Comparison of ENCODE assay signal across 28 cellular contexts in the genomic region with DNA sequence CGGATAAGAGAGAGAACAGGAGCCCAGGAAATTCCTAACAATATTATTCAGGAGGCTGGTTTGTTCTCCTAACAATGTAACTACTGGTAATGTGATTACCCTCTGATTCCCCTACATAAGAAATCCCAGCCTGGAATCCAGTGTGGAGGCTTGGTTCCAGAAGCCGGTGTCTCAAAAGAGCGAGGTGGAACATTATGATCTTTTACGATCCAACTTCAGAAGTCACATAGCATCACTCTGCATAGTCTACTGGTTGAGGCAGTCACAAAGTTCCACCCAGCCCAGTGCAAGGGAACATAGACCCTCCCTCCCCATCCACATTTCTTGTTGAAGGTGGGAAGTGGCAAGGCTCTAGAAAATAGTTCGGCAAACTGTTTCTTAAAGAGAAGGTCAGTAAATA.
"Had no signal": no experiment of that assay in that cellular context is flagged by ENCODE, and none has a peak within 500 bp of the region (broad histone marks: within the 10 kb centered on the region; RNA-seq: fewer than 3 reads in every experiment).

No MANE protein-coding gene starts in this region.

- H3K9me3 Mint-ChIP-seq: stimulated activated effector memory CD8-positive, alpha-beta T cell treated with anti-CD3 and anti-CD28 coated beads, Interleukin-12 subunit alpha, Interleukin-12 subunit beta, amount 100 ng/mL, for 72 hours; stimulated activated memory B cell treated with anti-CD40 and anti-IgM and Interleukin-4, amounts not matched to agents 10 μg/mL and 1 μg/mL and 100 μg/mL, for 72 hours; stimulated activated naive B cell treated with anti-CD40 and anti-IgM and Interleukin-4, amounts not matched to agents 10 μg/mL and 1 μg/mL and 100 μg/mL, for 72 hours; stimulated activated naive CD8-positive, alpha-beta T cell treated with anti-CD3 and anti-CD28 coated beads, Interleukin-15, Interleukin-2, amounts not matched to agents 100 ng/mL and 50 ng/mL, for 24 hours; type B pancreatic cell had no signal

- H3K4me1 Mint-ChIP-seq: stimulated activated effector memory CD8-positive, alpha-beta T cell treated with anti-CD3 and anti-CD28 coated beads, Interleukin-12 subunit alpha, Interleukin-12 subunit beta, amount 100 ng/mL, for 72 hours; stimulated activated memory B cell treated with anti-CD40 and anti-IgM and Interleukin-4, amounts not matched to agents 10 μg/mL and 1 μg/mL and 100 μg/mL, for 72 hours; stimulated activated naive B cell treated with anti-CD40 and anti-IgM and Interleukin-4, amounts not matched to agents 10 μg/mL and 1 μg/mL and 100 μg/mL, for 72 hours; stimulated activated naive CD8-positive, alpha-beta T cell treated with anti-CD3 and anti-CD28 coated beads, Interleukin-15, amount 100 ng/mL, for 72 hours had no signal

- H3K36me3 Mint-ChIP-seq: stimulated activated effector memory CD8-positive, alpha-beta T cell treated with anti-CD3 and anti-CD28 coated beads, Interleukin-12 subunit alpha, Interleukin-12 subunit beta, amount 100 ng/mL, for 72 hours; stimulated activated memory B cell treated with anti-CD40 and anti-IgM and Interleukin-4, amounts not matched to agents 10 μg/mL and 1 μg/mL and 100 μg/mL, for 72 hours; stimulated activated naive B cell treated with anti-CD40 and anti-IgM and Interleukin-4, amounts not matched to agents 10 μg/mL and 1 μg/mL and 100 μg/mL, for 72 hours; type B pancreatic cell had no signal

- H3K4me3 ChIP-seq: stomach, suprapubic skin, testis, thoracic aorta, thyroid gland, tibial artery, tibial nerve, transverse colon, upper lobe of left lung, uterus, vagina had no signal

- FAIRE-seq: urothelium cell line had no signal

- H3K4me3 Mint-ChIP-seq: stimulated activated effector memory CD8-positive, alpha-beta T cell treated with anti-CD3 and anti-CD28 coated beads, Interleukin-12 subunit alpha, Interleukin-12 subunit beta, amount 100 ng/mL, for 72 hours; stimulated activated memory B cell treated with anti-CD40 and anti-IgM and Interleukin-4, amounts not matched to agents 10 μg/mL and 1 μg/mL and 100 μg/mL, for 72 hours; stimulated activated naive B cell treated with anti-CD40 and anti-IgM and Interleukin-4, amounts not matched to agents 10 μg/mL and 1 μg/mL and 100 μg/mL, for 72 hours; stimulated activated naive CD8-positive, alpha-beta T cell treated with anti-CD3 and anti-CD28 coated beads, Interleukin-15, amount 100 ng/mL, for 72 hours; stimulated activated naive CD8-positive, alpha-beta T cell treated with anti-CD3 and anti-CD28 coated beads, Interleukin-15, Interleukin-2, amounts not matched to agents 100 ng/mL and 50 ng/mL, for 24 hours; type B pancreatic cell had no signal

- H3K9me3 ChIP-seq: stomach, suprapubic skin, testis, thoracic aorta, thyroid gland, tibial artery, tibial nerve, transverse colon, upper lobe of left lung, uterus, vagina had no signal

- DNase-seq: stimulated activated CD4-positive, alpha-beta T cell treated with anti-CD3 and anti-CD28 coated beads, Interleukin-2, amount 100 ng/mL, for 48 hours; stimulated activated CD4-positive, alpha-beta T cell treated with anti-CD3 and anti-CD28 coated beads, Interleukin-4, amount 100 ng/mL, for 1 hour; stimulated activated CD4-positive, alpha-beta T cell treated with anti-CD3 and anti-CD28 coated beads, Interleukin-4, amount 100 ng/mL, for 24 hours; stimulated activated CD4-positive, alpha-beta T cell treated with anti-CD3 and anti-CD28 coated beads, Interleukin-4, amount 100 ng/mL, for 4 hours; stimulated activated CD8-positive, alpha-beta memory T cell treated with anti-CD3 and anti-CD28 coated beads, Interleukin-4, amount 100 ng/mL, for 48 hours; stimulated activated naive B cell treated with anti-CD40 and anti-IgM and Interleukin-4, amounts not matched to agents 10 μg/mL and 1 μg/mL and 100 μg/mL, for 72 hours; stimulated activated naive CD4-positive, alpha-beta T cell; stimulated activated naive CD4-positive, alpha-beta T cell treated with Interleukin-2 at 50 U/mL for 16 hours; stimulated activated naive CD8-positive, alpha-beta T cell treated with anti-CD3 and anti-CD28 coated beads, Interleukin-15, amount 100 ng/mL, for 72 hours; stimulated activated naive CD8-positive, alpha-beta T cell treated with anti-CD3 and anti-CD28 coated beads, Interleukin-15, Interleukin-2, amounts not matched to agents 100 U/mL and 50 U/mL, for 24 hours; stomach; substantia nigra; testis; thyroid gland; tibial artery; transverse colon; trophoblast cell; upper lobe of left lung; uterus had no signal

- H3K36me3 ChIP-seq: stomach, suprapubic skin, thoracic aorta, thyroid gland, tibial artery, tibial nerve, transverse colon, upper lobe of left lung, uterus, vagina had no signal

- ATAC-seq: stimulated activated effector memory CD8-positive, alpha-beta T cell treated with anti-CD3 and anti-CD28 coated beads, Interleukin-12 subunit alpha, Interleukin-12 subunit beta, amount 100 ng/mL, for 72 hours; stimulated activated memory B cell treated with anti-CD40 and anti-IgM and Interleukin-4, amounts not matched to agents 10 μg/mL and 1 μg/mL and 100 μg/mL, for 72 hours; stimulated activated naive B cell treated with anti-CD40 and anti-IgM and Interleukin-4, amounts not matched to agents 10 μg/mL and 1 μg/mL and 100 μg/mL, for 72 hours; stimulated activated naive CD8-positive, alpha-beta T cell treated with anti-CD3 and anti-CD28 coated beads, Interleukin-15, amount 100 ng/mL, for 72 hours; stimulated activated naive CD8-positive, alpha-beta T cell treated with anti-CD3 and anti-CD28 coated beads, Interleukin-15, Interleukin-2, amounts not matched to agents 100 U/mL and 50 U/mL, for 24 hours had no signal

- H3K4me1 ChIP-seq: uterus had no signal

- H3K27me3 Mint-ChIP-seq: stimulated activated memory B cell treated with anti-CD40 and anti-IgM and Interleukin-4, amounts not matched to agents 10 μg/mL and 1 μg/mL and 100 μg/mL, for 72 hours; stimulated activated naive B cell treated with anti-CD40 and anti-IgM and Interleukin-4, amounts not matched to agents 10 μg/mL and 1 μg/mL and 100 μg/mL, for 72 hours; stimulated activated naive CD8-positive, alpha-beta T cell treated with anti-CD3 and anti-CD28 coated beads, Interleukin-15, amount 100 ng/mL, for 72 hours; stimulated activated naive CD8-positive, alpha-beta T cell treated with anti-CD3 and anti-CD28 coated beads, Interleukin-15, Interleukin-2, amounts not matched to agents 100 ng/mL and 50 ng/mL, for 24 hours had no signal

- H3K27ac ChIP-seq: stomach, suprapubic skin, testis, thoracic aorta, thyroid gland, tibial artery, tibial nerve, transverse colon, upper lobe of left lung, uterus, vagina had no signal

- H3K27ac Mint-ChIP-seq: stimulated activated effector memory CD8-positive, alpha-beta T cell treated with anti-CD3 and anti-CD28 coated beads, Interleukin-12 subunit alpha, Interleukin-12 subunit beta, amount 100 ng/mL, for 72 hours; stimulated activated memory B cell treated with anti-CD40 and anti-IgM and Interleukin-4, amounts not matched to agents 10 μg/mL and 1 μg/mL and 100 μg/mL, for 72 hours; stimulated activated naive B cell treated with anti-CD40 and anti-IgM and Interleukin-4, amounts not matched to agents 10 μg/mL and 1 μg/mL and 100 μg/mL, for 72 hours; stimulated activated naive CD8-positive, alpha-beta T cell treated with anti-CD3 and anti-CD28 coated beads, Interleukin-15, amount 100 ng/mL, for 72 hours; stimulated activated naive CD8-positive, alpha-beta T cell treated with anti-CD3 and anti-CD28 coated beads, Interleukin-15, Interleukin-2, amounts not matched to agents 100 ng/mL and 50 ng/mL, for 24 hours; type B pancreatic cell had no signal

- H3K27me3 ChIP-seq: stomach, suprapubic skin, testis, thyroid gland, tibial artery, tibial nerve, transverse colon, upper lobe of left lung, uterus, vagina had no signal
